ENCODE assay signal across 12 cellular contexts in genomic region chr16:65975049-65975708, GRCh38.
DNase-seq lines count a peak whose midpoint lies in the region; TF ChIP-seq lines count a peak whose summit lies in the region.
"Had no signal": no experiment of that assay in that cellular context is flagged by ENCODE, and none has a peak within 500 bp of the region (broad histone marks: within the 10 kb centered on the region; RNA-seq: fewer than 3 reads in every experiment).

No MANE protein-coding gene starts in this region.

- no peak overlapping the region for H3K27ac ChIP-seq in brain microvascular endothelial cell
- H3K27ac ChIP-seq: stomach had no signal

- H3K27me3 ChIP-seq in MG63 (no peaks in the 10 kb centered on the region), brain microvascular endothelial cell (replicated peaks) (no peaks in the 10 kb centered on the region)
- H3K27me3 ChIP-seq: stomach had no signal

- no peaks in the 10 kb centered on the region for H3K36me3 Mint-ChIP-seq in activated CD4-positive, alpha-beta memory T cell treated with anti-CD3 and anti-CD28 coated beads for 36 hours
- no peaks in the 10 kb centered on the region for H3K36me3 Mint-ChIP-seq in activated CD4-positive, alpha-beta memory T cell treated with anti-CD3 and anti-CD28 coated beads, Interleukin-2, amount 10 ng/mL, durations not matched to agents 7 days and 5 days (ENCODE audit: low read depth)

- H3K9me3 Mint-ChIP-seq in activated CD4-positive, alpha-beta memory T cell treated with anti-CD3 and anti-CD28 coated beads for 36 hours = peaks cover 4% of the 10 kb centered on the region
- H3K9me3 Mint-ChIP-seq in activated CD4-positive, alpha-beta memory T cell treated with anti-CD3 and anti-CD28 coated beads, Interleukin-2, amount 10 ng/mL, durations not matched to agents 7 days and 5 days = peaks cover 9% of the 10 kb centered on the region

- intact Hi-C loops in activated CD4-positive, alpha-beta memory T cell treated with anti-CD3 and anti-CD28 coated beads for 36 hours (cut with micrococcal nuclease) = no loop called here

- H3K4me1 Mint-ChIP-seq in activated CD4-positive, alpha-beta memory T cell treated with anti-CD3 and anti-CD28 coated beads for 36 hours (ENCODE audit: low read depth) = no peaks in the 10 kb centered on the region
- no peaks in the 10 kb centered on the region for H3K4me1 Mint-ChIP-seq in activated CD4-positive, alpha-beta memory T cell treated with anti-CD3 and anti-CD28 coated beads, Interleukin-2, amount 10 ng/mL, durations not matched to agents 7 days and 5 days
- H3K4me1 Mint-ChIP-seq: activated CD4-positive, alpha-beta T cell treated with anti-CD3 and anti-CD28 coated beads, Interleukin-2, amount 10 ng/mL, durations not matched to agents 7 days and 5 days had no signal

- TF ChIP-seq CTCF in brain microvascular endothelial cell (IDR thresholded peaks at IDR 0.05; ENCODE audit: low read depth, low read length, missing control alignments) = no peak

- POLR2A ChIA-PET in activated CD4-positive, alpha-beta memory T cell treated with anti-CD3 and anti-CD28 coated beads for 36 hours (lab: Charles Lee) = no interaction called here
- POLR2A ChIA-PET in activated CD4-positive, alpha-beta memory T cell treated with anti-CD3 and anti-CD28 coated beads, Interleukin-2, amount 10 ng/mL, durations not matched to agents 7 days and 5 days (lab: Charles Lee) = no interaction called here

- no peaks in the 10 kb centered on the region for H3K9me3 ChIP-seq in MG63

- no peak overlapping the region for H3K27ac Mint-ChIP-seq in activated CD4-positive, alpha-beta memory T cell treated with anti-CD3 and anti-CD28 coated beads for 36 hours
- H3K27ac Mint-ChIP-seq in activated CD4-positive, alpha-beta memory T cell treated with anti-CD3 and anti-CD28 coated beads, Interleukin-2, amount 10 ng/mL, durations not matched to agents 7 days and 5 days = no peak overlapping the region
- H3K27ac Mint-ChIP-seq: activated CD4-positive, alpha-beta T cell treated with anti-CD3 and anti-CD28 coated beads, Interleukin-2, amount 10 ng/mL, durations not matched to agents 7 days and 5 days had no signal

- in situ Hi-C loops in brain microvascular endothelial cell (cut with HindIII; ENCODE audit: low pct_ligation_motif_present, low sequenced_read_pairs) = no loop called here

- CTCF ChIA-PET in activated CD4-positive, alpha-beta memory T cell treated with anti-CD3 and anti-CD28 coated beads for 36 hours (lab: Charles Lee) = no interaction called here
- CTCF ChIA-PET in activated CD4-positive, alpha-beta memory T cell treated with anti-CD3 and anti-CD28 coated beads, Interleukin-2, amount 10 ng/mL, durations not matched to agents 7 days and 5 days (lab: Charles Lee) = no interaction called here

- peak; percentile 25 for DNase-seq in activated CD4-positive, alpha-beta memory T cell treated with anti-CD3 and anti-CD28 coated beads for 36 hours
- no peak for DNase-seq in activated CD4-positive, alpha-beta memory T cell treated with anti-CD3 and anti-CD28 coated beads, Interleukin-2, amount 10 ng/mL, durations not matched to agents 7 days and 5 days
- DNase-seq in MG63 = peak; percentile 74
- DNase-seq in brain microvascular endothelial cell = peak; percentile 57
- peak; percentile 17 for DNase-seq in non-pigmented ciliary epithelial cell (ENCODE audit: low read depth)
- DNase-seq in SIG-M5 (lab: John Stamatoyannopoulos, UW) = no peak
- DNase-seq in putamen (ENCODE audit: low spot score) = no peak
- DNase-seq in NCI-H1092 treated with DMSO at 0.1 percent for 48 hours (lab: John Stamatoyannopoulos, UW) = no peak
- DNase-seq: activated CD4-positive, alpha-beta T cell treated with anti-CD3 and anti-CD28 coated beads, Interleukin-2, amount 10 ng/mL, durations not matched to agents 7 days and 5 days; glutamatergic neuron; NCI-H1105 treated with DMSO at 0.1 percent for 48 hours; stomach had no signal

- H3K4me3 Mint-ChIP-seq in activated CD4-positive, alpha-beta memory T cell treated with anti-CD3 and anti-CD28 coated beads for 36 hours = no peak overlapping the region
- H3K4me3 Mint-ChIP-seq in activated CD4-positive, alpha-beta memory T cell treated with anti-CD3 and anti-CD28 coated beads, Interleukin-2, amount 10 ng/mL, durations not matched to agents 7 days and 5 days = no peak overlapping the region
- H3K4me3 Mint-ChIP-seq: activated CD4-positive, alpha-beta T cell treated with anti-CD3 and anti-CD28 coated beads, Interleukin-2, amount 10 ng/mL, durations not matched to agents 7 days and 5 days had no signal

- H3K4me3 ChIP-seq in MG63 (no peak overlapping the region), brain microvascular endothelial cell (ENCODE audit: low read depth, low read length) (no peak overlapping the region)
- H3K4me3 ChIP-seq: stomach had no signal

- H3K36me3 ChIP-seq in MG63 = no peaks in the 10 kb centered on the region
- H3K36me3 ChIP-seq in brain microvascular endothelial cell (replicated peaks) = no peaks in the 10 kb centered on the region
- H3K36me3 ChIP-seq: stomach had no signal

- no peaks in the 10 kb centered on the region for H3K27me3 Mint-ChIP-seq in activated CD4-positive, alpha-beta memory T cell treated with anti-CD3 and anti-CD28 coated beads for 36 hours
- H3K27me3 Mint-ChIP-seq in activated CD4-positive, alpha-beta memory T cell treated with anti-CD3 and anti-CD28 coated beads, Interleukin-2, amount 10 ng/mL, durations not matched to agents 7 days and 5 days = no peaks in the 10 kb centered on the region
- H3K27me3 Mint-ChIP-seq: activated CD4-positive, alpha-beta T cell treated with anti-CD3 and anti-CD28 coated beads, Interleukin-2, amount 10 ng/mL, durations not matched to agents 7 days and 5 days had no signal

Comparison
In these comparisons a context has a peak if more than half of its experiments do, and no peak if none do; other contexts are left out.
1. DNase-seq: peak in activated CD4-positive, alpha-beta memory T cell treated with anti-CD3 and anti-CD28 coated beads for 36 hours (single experiment), MG63 (single experiment), brain microvascular endothelial cell (single experiment) and non-pigmented ciliary epithelial cell (single experiment); none in activated CD4-positive, alpha-beta memory T cell treated with anti-CD3 and anti-CD28 coated beads, Interleukin-2, amount 10 ng/mL, durations not matched to agents 7 days and 5 days (single experiment), SIG-M5 (single experiment), putamen (single experiment) and NCI-H1092 treated with DMSO at 0.1 percent for 48 hours (single experiment).